8 cellular contexts compared by ENCODE assay signal in genomic region chr12:6074979-6075585, GRCh38. TPM values are rescaled to one million over a fixed set of nuclear protein-coding genes. Genes with fewer than 3 reads are reported as not detected.
A peak's percentile ranks its signal among the peaks of the same experiment; 100 is the strongest.
DNase-seq lines count a peak whose midpoint lies in the region; ATAC-seq and TF ChIP-seq lines count a peak whose summit lies in the region.

No MANE protein-coding gene starts in this region.

- no peaks in the 10 kb centered on the region; the same call in 2 of the 3 replicates for H3K36me3 Mint-ChIP-seq in GM23338 (ENCODE audit: low read depth)

- no peak overlapping the region for H3K27ac ChIP-seq in GM23338 (ENCODE audit: low read depth)
- peak overlapping the region; percentile 45 for H3K27ac ChIP-seq in right cardiac atrium (ENCODE audit: low read length)

- no peaks in the 10 kb centered on the region for H3F3A ChIP-seq in GM23338 (replicated peaks; ENCODE audit: low read depth)

- peaks cover 14% of the 10 kb centered on the region for H3K4me1 Mint-ChIP-seq in GM23338

- no peaks in the 10 kb centered on the region for H3K36me3 ChIP-seq in GM23338 (ENCODE audit: insufficient read depth)

- no peaks in the 10 kb centered on the region for H3K9me2 ChIP-seq in GM23338 (ENCODE audit: insufficient read depth)

- TF ChIP-seq CTCF in GM23338 (conservative IDR thresholded peaks at IDR 0.05; ENCODE audit: low read depth in 2 of 2), result peak in 1 of 2 experiments; percentile 41; a peak in 2 of 4 replicates

- H3K27me3 ChIP-seq in GM23338 (ENCODE audit: insufficient read depth), result no peaks in the 10 kb centered on the region
- H3K27me3 ChIP-seq in right cardiac atrium (ENCODE audit: control insufficient read depth, insufficient read depth), result no peaks in the 10 kb centered on the region

- WGBS in right cardiac atrium, result 27% methylated on average over 31 of the region's 31 CpGs

- H3K4me2 ChIP-seq in GM23338, result peak overlapping the region; percentile 38; the same call in 1 of the 2 replicates

- intact Hi-C loops in right cardiac atrium (cut with DNase I), result loop anchor here in 1 of 4 donors (5.0 kb wide), 1 partner anchor 107 kb away; no protein-coding TSS in a partner anchor

- no peaks in the 10 kb centered on the region for H3K27me3 Mint-ChIP-seq in GM23338 (ENCODE audit: insufficient read depth, low read depth, poor library complexity)

- ATAC-seq in GM23338 (peak; percentile 46), right cardiac atrium (peak; percentile 63 to 70), GM18511 (IDR thresholded peaks at IDR 0.05; ENCODE audit: unreplicated experiment) (no peak)

- no peak overlapping the region for H3K4me3 Mint-ChIP-seq in GM23338

- H3K4me3 ChIP-seq in GM23338 (no peak overlapping the region), right cardiac atrium (ENCODE audit: low read length) (peak overlapping the region; percentile 26)

- no peaks in the 10 kb centered on the region for H3K79me2 ChIP-seq in GM23338 (replicated peaks; ENCODE audit: insufficient read depth)

- no peak overlapping the region for H3K27ac Mint-ChIP-seq in GM23338

- no peaks in the 10 kb centered on the region for H3K9me3 Mint-ChIP-seq in GM23338

- H3K4me1 ChIP-seq in GM23338 (ENCODE audit: insufficient read depth) (peaks cover 4% of the 10 kb centered on the region), right cardiac atrium (ENCODE audit: control insufficient read depth, insufficient read depth, low read length) (peaks cover 11% of the 10 kb centered on the region)

- DNase-seq in GM23338 (ENCODE audit: low spot score) (peak; percentile 52), right cardiac atrium (peak; percentile 70 to 73 (median 71)), Ammon's horn (ENCODE audit: low spot score) (no peak), HCEC 1CT (no peak), AML-193 (lab: John Stamatoyannopoulos, UW) (no peak)
- peak; percentile 76 for DNase-seq in activated CD8-positive, alpha-beta memory T cell treated with anti-CD3 and anti-CD28 coated beads for 24 hours
- peak; percentile 67 for DNase-seq in stimulated activated CD4-positive, alpha-beta T cell treated with anti-CD3 and anti-CD28 coated beads, Interleukin-15, amount 100 ng/mL, for 24 hours

- peak overlapping the region; percentile 66 for H2AFZ ChIP-seq in GM23338

- no peaks in the 10 kb centered on the region for H4K20me1 ChIP-seq in GM23338 (replicated peaks; ENCODE audit: insufficient read depth)

- no peaks in the 10 kb centered on the region for H3K9me3 ChIP-seq in right cardiac atrium (ENCODE audit: control insufficient read depth, low read length)

TF ChIP-seq in GM23338, 12 proteins besides CTCF, POLR2A, EP300 and RAD21 (continues in another document):
- TF ChIP-seq EZH2phosphoT487 (IDR thresholded peaks at IDR 0.05; ENCODE audit: unreplicated experiment) (no peak), ETS1 (IDR thresholded peaks at IDR 0.05) (no peak), ZNF114 (CRISPR knock-in tag; IDR thresholded peaks at IDR 0.05) (no peak), ZNF331 (CRISPR knock-in tag; IDR thresholded peaks at IDR 0.05; ENCODE audit: low read depth) (no peak), ZNF462 (CRISPR knock-in tag; IDR thresholded peaks at IDR 0.05) (no peak), STAT1 (IDR thresholded peaks at IDR 0.05; ENCODE audit: unreplicated experiment) (no peak), CREB1 (CRISPR knock-in tag; IDR thresholded peaks at IDR 0.05; ENCODE audit: low read depth) (no peak), POLR2AphosphoS5 (IDR thresholded peaks at IDR 0.05; ENCODE audit: low read depth) (no peak), JUNB (IDR thresholded peaks at IDR 0.05; ENCODE audit: unreplicated experiment) (no peak)

RNA-seq across cellular contexts. Expression of gene VWF, which starts 49.4 kb away (rescaled TPM):
- total RNA-seq in GM23338 (2014; rRNA removed; shearing (Covaris generic)), result 0.31 and 0.56 TPM in 2 replicates
- polyA plus RNA-seq in GM23338 (2016; fragmentation: Nextera tagmentation; extraction: Ambion mirVana) (0.03 and 0.42 TPM in 2 replicates), right cardiac atrium (181 TPM)
- 100 to 1,000 TPM; 144 to 388 (median 269) TPM for total RNA-seq in right cardiac atrium

Comparison
In these comparisons a context has a peak if more than half of its experiments do, and no peak if none do; other contexts are left out.
1. DNase-seq: peak in GM23338 (single experiment), activated CD8-positive, alpha-beta memory T cell treated with anti-CD3 and anti-CD28 coated beads for 24 hours (single experiment), right cardiac atrium (3 of 3) and stimulated activated CD4-positive, alpha-beta T cell treated with anti-CD3 and anti-CD28 coated beads, Interleukin-15, amount 100 ng/mL, for 24 hours (single experiment); none in Ammon's horn (single experiment), HCEC 1CT (single experiment) and AML-193 (0 of 2).
2. RNA of gene VWF, which starts 49.4 kb away (total RNA-seq): 144 to 388 TPM in right cardiac atrium; 0.31 to 0.56 TPM in GM23338; every median in the first group is over 10 times any median in the second.